Comparison of ENCODE assay signal across 12 cellular contexts in genomic region chr17:35749560-35750412, GRCh38. TPM values are rescaled to one million over a fixed set of nuclear protein-coding genes. Genes with fewer than 3 reads are reported as not detected.
DNase-seq lines count a peak whose midpoint lies in the region; ATAC-seq, FAIRE-seq and TF ChIP-seq lines count a peak whose summit lies in the region.
"Had no signal": no experiment of that assay in that cellular context is flagged by ENCODE, and none has a peak within 500 bp of the region (broad histone marks: within the 10 kb centered on the region; RNA-seq: fewer than 3 reads in every experiment).

No MANE protein-coding gene starts in this region.

- TF ChIP-seq CTCF in A549 (IDR thresholded peaks at IDR 0.05) (no peak), BJ (IDR thresholded peaks at IDR 0.05; ENCODE audit: insufficient read depth, low read depth, low read length) (no peak), WERI-Rb-1 (IDR thresholded peaks at IDR 0.05; ENCODE audit: low read depth, low read length) (no peak), GM20000 (IDR thresholded peaks at IDR 0.05; ENCODE audit: extremely low read depth, missing control alignments) (no peak)

- peak overlapping the region; percentile 69 for H3K4me2 ChIP-seq in A549

- TF ChIP-seq RAD21 in A549 (conservative IDR thresholded peaks at IDR 0.05 in 1 of 2, IDR thresholded peaks at IDR 0.05 in 1 of 2) = no peak

- peak in 1 of 2 experiments; percentile 5; a peak in 2 of 6 replicates for ATAC-seq in A549

- H3K27me3 ChIP-seq in BJ (ENCODE audit: control insufficient read depth, insufficient read depth, low read length) = peaks cover 12% of the 10 kb centered on the region
- H3K27me3 ChIP-seq in WERI-Rb-1 (ENCODE audit: insufficient read depth, low read depth, severe bottlenecking) = no peaks in the 10 kb centered on the region
- peaks cover 31% of the 10 kb centered on the region for H3K27me3 ChIP-seq in iPS-20b (ENCODE audit: insufficient read depth, low read length)

- CTCF ChIA-PET in A549 (lab: Yijun Ruan, JAX) = interaction anchor here (0.6 to 43.9 kb wide), 14 partner anchors 21 to 629 kb away, joined by 3 to 2039 read pairs (median 18); partner anchors contain the start of genes C17orf50, MMP28, RASL10B and TAF15
- CTCF ChIA-PET in BJ (lab: Yijun Ruan, JAX) = interaction anchor here (1.1 to 12.1 kb wide), 12 partner anchors 11 to 211 kb away, joined by 3 to 268 read pairs (median 10); partner anchors contain the start of genes C17orf50 and SLFN12L
- CTCF ChIA-PET in HEK293T (lab: Yijun Ruan, JAX) = interaction anchor here (4.0 to 6.4 kb wide), 2 partner anchors 14 to 137 kb away, joined by 13 to 50 read pairs; no protein-coding TSS in a partner anchor

- no peak for TF ChIP-seq POLR2A in A549 (IDR thresholded peaks at IDR 0.05; ENCODE audit: low read length)

- no peak for FAIRE-seq in A549 (lab: Jason Lieb, UNC)

- POLR2A ChIA-PET in A549 (lab: Yijun Ruan, JAX) = interaction anchor here (0.6 to 1.7 kb wide), 4 partner anchors 11 to 137 kb away, joined by 3 to 5 read pairs (median 4); partner anchors contain the start of genes C17orf50 and TAF15
- POLR2A ChIA-PET in BJ (lab: Charles Lee) = interaction anchor here (0.6 kb wide), 1 partner anchor 59 kb away, joined by 3 read pairs; the partner anchor contains the start of gene TAF15
- POLR2A ChIA-PET in HEK293T (lab: Yijun Ruan, JAX) = interaction anchor here (1.0 to 1.3 kb wide), 2 partner anchors 15 to 171 kb away, joined by 3 to 5 read pairs; partner anchors contain the start of gene PEX12

- H3K4me1 ChIP-seq in A549 (peaks cover 12% of the 10 kb centered on the region; the same call in 2 of the 3 replicates), iPS-20b (ENCODE audit: insufficient read depth, low read length) (no peaks in the 10 kb centered on the region)

- H3K27ac ChIP-seq in A549 (peak overlapping the region in 1 of 2 experiments; percentile 29; a peak in 2 of 6 replicates), WERI-Rb-1 (no peak overlapping the region), iPS-20b (ENCODE audit: low read length) (no peak overlapping the region)
- H3K27ac ChIP-seq: upper lobe of left lung had no signal

- TF ChIP-seq EP300 in A549 (IDR thresholded peaks at IDR 0.05) = no peak

- H3K4me3 ChIP-seq in A549 = peak overlapping the region; percentile 16; the same call in 1 of the 3 replicates
- H3K4me3 ChIP-seq in BJ (ENCODE audit: low read depth, low read length) = peak overlapping the region; percentile 20
- H3K4me3 ChIP-seq in WERI-Rb-1 (ENCODE audit: low read depth, low read length) = peak overlapping the region; percentile 38
- H3K4me3 ChIP-seq in iPS-20b (ENCODE audit: low read length) = peak overlapping the region; percentile 56; the same call in 1 of the 2 replicates

- no peak for DNase-seq in A549 (ENCODE audit: low read depth in 1 of 2, low spot score in 1 of 2)
- no peak for DNase-seq in BJ (ENCODE audit: low read depth)
- peak; percentile 29 for DNase-seq in WERI-Rb-1
- DNase-seq in H4 (ENCODE audit: low spot score) = no peak
- DNase-seq in C1 segment of cervical spinal cord (lab: John Stamatoyannopoulos, UW) = no peak
- DNase-seq in HEK293T (ENCODE audit: extremely low spot score) = no peak
- no peak for DNase-seq in GM20000 (ENCODE audit: low spot score)
- DNase-seq: activated T-cell treated with anti-CD3 and anti-CD28 coated beads, Interleukin-2, amount 50 U/mL, for 4 hours; GF-D8; SHP77 treated with DMSO at 0.1 percent for 48 hours had no signal

- no peaks in the 10 kb centered on the region for H3K36me3 ChIP-seq in BJ (ENCODE audit: control insufficient read depth, insufficient read depth, low read length)
- H3K36me3 ChIP-seq in WERI-Rb-1 = no peaks in the 10 kb centered on the region
- no peaks in the 10 kb centered on the region for H3K36me3 ChIP-seq in iPS-20b (ENCODE audit: insufficient read depth, low read depth, low read length)
- H3K36me3 ChIP-seq: upper lobe of left lung had no signal

- WGBS in A549 (ENCODE audit: missing lambda C conversion rate) = 19% methylated on average over 24 of the region's 35 CpGs

- peak overlapping the region; percentile 33; the same call in 1 of the 2 replicates for H3K9ac ChIP-seq in iPS-20b (ENCODE audit: low read depth, low read length)

- H3K9me3 ChIP-seq in A549 (no peaks in the 10 kb centered on the region), WERI-Rb-1 (ENCODE audit: severe bottlenecking) (no peaks in the 10 kb centered on the region), iPS-20b (ENCODE audit: insufficient read depth, low read depth, low read length) (no peaks in the 10 kb centered on the region)
- H3K9me3 ChIP-seq: upper lobe of left lung had no signal

TF ChIP-seq in A549, 52 proteins besides CTCF, POLR2A, EP300 and RAD21 (continues in another document):
- peak; percentile 43 for TF ChIP-seq ZFP36 (IDR thresholded peaks at IDR 0.05; ENCODE audit: borderline replicate concordance, partially characterized antibody)
- TF ChIP-seq EHF (CRISPR knock-in tag; IDR thresholded peaks at IDR 0.05) = no peak
- TF ChIP-seq E2F6 (IDR thresholded peaks at IDR 0.05; ENCODE audit: borderline replicate concordance, low read depth) = no peak
- TF ChIP-seq FOSB (CRISPR knock-in tag; IDR thresholded peaks at IDR 0.05) = no peak
- TF ChIP-seq RFX5 (IDR thresholded peaks at IDR 0.05) = no peak

TF ChIP-seq in HEK293T, 16 proteins besides CTCF, POLR2A, EP300 and RAD21 (continues in another document):
- TF ChIP-seq TARDBP (IDR thresholded peaks at IDR 0.05) (no peak), NFRKB (IDR thresholded peaks at IDR 0.05) (no peak), FOXM1 (IDR thresholded peaks at IDR 0.05; ENCODE audit: borderline replicate concordance) (no peak), SUZ12 (IDR thresholded peaks at IDR 0.05) (no peak), ZNF384 (IDR thresholded peaks at IDR 0.05) (no peak), FOXK2 (IDR thresholded peaks at IDR 0.05) (no peak), ELF4 (IDR thresholded peaks at IDR 0.05) (no peak), FOXA1 (IDR thresholded peaks at IDR 0.05) (no peak), ARNT (IDR thresholded peaks at IDR 0.05) (no peak), HDGF (IDR thresholded peaks at IDR 0.05; ENCODE audit: borderline replicate concordance) (no peak), SP1 (IDR thresholded peaks at IDR 0.05) (no peak), BHLHE40 (IDR thresholded peaks at IDR 0.05; ENCODE audit: borderline replicate concordance) (no peak), LEF1 (IDR thresholded peaks at IDR 0.05; ENCODE audit: borderline replicate concordance) (no peak), L3MBTL2 (conservative IDR thresholded peaks at IDR 0.05) (no peak), CTBP1 (IDR thresholded peaks at IDR 0.05; ENCODE audit: borderline replicate concordance) (no peak)

RNA-seq across cellular contexts. Expression of gene GAS2L2, which starts 3.3 kb away (rescaled TPM):
- polyA plus RNA-seq in A549 (2011; rRNA removed) = 0.06 and 0.12 TPM in 2 replicates
- polyA plus RNA-seq in A549 (2012; cell fraction: cytosol; rRNA removed) = 0.04 TPM in 2 replicates
- polyA plus RNA-seq in A549 (2012; cell fraction: nucleus; rRNA removed) = 0.34 and 0.42 TPM in 2 replicates
- 0.09 to 0.15 TPM (median 0.13 TPM) in 3 replicates for polyA plus RNA-seq in A549 (2017; fragmentation: RNase III; extraction: RNeasy Plus Mini Kit Qiagen cat#74134 plus additional on column Dnase treatment)
- polyA minus RNA-seq in A549 (2011; rRNA and poly(A)+ RNA removed) = 0.04 and 0.10 TPM in 2 replicates
- polyA plus RNA-seq in BJ (2011; rRNA removed) = not detected in 2 replicates
- polyA minus RNA-seq in BJ (2011; rRNA and poly(A)+ RNA removed) = not detected in 2 replicates
- 0.04 TPM in 2 replicates for total RNA-seq in H4 (2014; rRNA removed; shearing (Covaris generic))

RNA-seq across cellular contexts. Expression of gene C17orf50, which starts 10.9 kb away (rescaled TPM):
- polyA plus RNA-seq in A549 (2011; rRNA removed) (0.19 TPM in 1 of 2 replicates, not detected in the other), A549 (2017; fragmentation: RNase III; extraction: RNeasy Plus Mini Kit Qiagen cat#74134 plus additional on column Dnase treatment) (0.12 to 0.28 TPM (median 0.22 TPM) in 3 replicates), BJ (2011; rRNA removed) (not detected in 2 replicates)
- 0.31 and 0.32 TPM in 2 replicates for polyA plus RNA-seq in A549 (2012; cell fraction: cytosol; rRNA removed)
- 0.24 TPM in 1 of 2 replicates, not detected in the other for polyA plus RNA-seq in A549 (2012; cell fraction: nucleus; rRNA removed)
- not detected in 2 replicates for polyA minus RNA-seq in A549 (2011; rRNA and poly(A)+ RNA removed)
- polyA minus RNA-seq in BJ (2011; rRNA and poly(A)+ RNA removed) = not detected in 2 replicates
- not detected in 2 replicates for total RNA-seq in H4 (2014; rRNA removed; shearing (Covaris generic))
- total RNA-seq: activated T-cell treated with anti-CD3 and anti-CD28 coated beads, Interleukin-2, amount 50 U/mL, for 4 hours had no signal

RNA-seq across cellular contexts. Expression of gene RASL10B, which starts 18.3 kb away (rescaled TPM):
- polyA plus RNA-seq in A549 (2011; rRNA removed) = 0.05 and 0.07 TPM in 2 replicates
- 0.12 and 0.17 TPM in 2 replicates for polyA plus RNA-seq in A549 (2012; cell fraction: cytosol; rRNA removed)
- polyA plus RNA-seq in A549 (2012; cell fraction: nucleus; rRNA removed) = 0.11 and 0.31 TPM in 2 replicates
- polyA plus RNA-seq in A549 (2017; fragmentation: RNase III; extraction: RNeasy Plus Mini Kit Qiagen cat#74134 plus additional on column Dnase treatment) = 0.10 to 0.26 TPM (median 0.24 TPM) in 3 replicates
- polyA minus RNA-seq in A549 (2011; rRNA and poly(A)+ RNA removed) = 0.21 and 0.34 TPM in 2 replicates
- 3.2 and 4.5 TPM in 2 replicates for polyA plus RNA-seq in BJ (2011; rRNA removed)
- 4.1 and 8.4 TPM in 2 replicates for polyA minus RNA-seq in BJ (2011; rRNA and poly(A)+ RNA removed)
- 6.2 and 6.4 TPM in 2 replicates for total RNA-seq in H4 (2014; rRNA removed; shearing (Covaris generic))

RNA-seq across cellular contexts. Expression of gene MMP28, which starts 45.7 kb away (rescaled TPM):
- polyA plus RNA-seq in A549 (2011; rRNA removed) (6.7 and 7.1 TPM in 2 replicates), A549 (2017; fragmentation: RNase III; extraction: RNeasy Plus Mini Kit Qiagen cat#74134 plus additional on column Dnase treatment) (5.2 to 8.3 TPM (median 6.6 TPM) in 3 replicates), BJ (2011; rRNA removed) (0.15 and 0.28 TPM in 2 replicates)
- 5.0 and 5.1 TPM in 2 replicates for polyA plus RNA-seq in A549 (2012; cell fraction: cytosol; rRNA removed)
- 4.7 and 7.1 TPM in 2 replicates for polyA plus RNA-seq in A549 (2012; cell fraction: nucleus; rRNA removed)
- polyA minus RNA-seq in A549 (2011; rRNA and poly(A)+ RNA removed) = 3.5 and 4.4 TPM in 2 replicates
- polyA minus RNA-seq in BJ (2011; rRNA and poly(A)+ RNA removed) = not detected in 2 replicates
- 0.68 TPM in 1 of 2 replicates, not detected in the other for total RNA-seq in H4 (2014; rRNA removed; shearing (Covaris generic))

RNA-seq across cellular contexts. Expression of gene TAF15, which starts 59.5 kb away (rescaled TPM):
- 130 and 213 TPM in 2 replicates for polyA plus RNA-seq in A549 (2011; rRNA removed)
- 141 and 153 TPM in 2 replicates for polyA plus RNA-seq in A549 (2012; cell fraction: cytosol; rRNA removed)
- polyA plus RNA-seq in A549 (2012; cell fraction: nucleus; rRNA removed) = 63.3 and 107 TPM in 2 replicates
- polyA plus RNA-seq in A549 (2017; fragmentation: RNase III; extraction: RNeasy Plus Mini Kit Qiagen cat#74134 plus additional on column Dnase treatment) = 543 to 568 TPM (median 544 TPM) in 3 replicates
- polyA minus RNA-seq in A549 (2011; rRNA and poly(A)+ RNA removed) = 100 and 113 TPM in 2 replicates
- polyA plus RNA-seq in BJ (2011; rRNA removed) = 27.4 and 49.6 TPM in 2 replicates
- 28.7 and 35.9 TPM in 2 replicates for polyA minus RNA-seq in BJ (2011; rRNA and poly(A)+ RNA removed)
- 17.8 and 19.8 TPM in 2 replicates for total RNA-seq in H4 (2014; rRNA removed; shearing (Covaris generic))
